Comparison of ENCODE assay signal across 27 cellular contexts in genomic region chr2:202773576-202773975, GRCh38.
A peak's percentile ranks its signal among the peaks of the same experiment; 100 is the strongest.
DNase-seq lines count a peak whose midpoint lies in the region; TF ChIP-seq lines count a peak whose summit lies in the region.
"Had no signal": no experiment of that assay in that cellular context is flagged by ENCODE, and none has a peak within 500 bp of the region (broad histone marks: within the 10 kb centered on the region; RNA-seq: fewer than 3 reads in every experiment).

No MANE protein-coding gene starts in this region.

- POLR2A ChIA-PET in RWPE1 (lab: Yijun Ruan, JAX; ENCODE audit: low non-redundant PET), result no interaction called here

- DNase-seq in LoVo (ENCODE audit: low spot score), result peak; percentile 24
- DNase-seq in adrenal gland, result no peak
- no peak for DNase-seq in mesothelial cell of epicardium (ENCODE audit: low spot score in 2 of 2, unreplicated experiment in 2 of 2)
- DNase-seq in midbrain (lab: John Stamatoyannopoulos, UW), result no peak
- no peak for DNase-seq in RWPE1 (ENCODE audit: low spot score)
- DNase-seq in CD14-positive monocyte (ENCODE audit: low spot score), result no peak
- DNase-seq in cerebellar cortex (ENCODE audit: low spot score), result no peak
- DNase-seq: AML-193; CD4-positive, alpha-beta memory T cell; EL; GDM1; H9; KBM-7; MG63; NCI-H1105 treated with DMSO at 0.1 percent for 48 hours; NCI-H146; NCI-H1930; NCI-H2107; NCI-H774; PC-3 had no signal

- no peak for TF ChIP-seq CTCF in 22Rv1 (IDR thresholded peaks at IDR 0.05)
- TF ChIP-seq CTCF in adrenal gland (IDR thresholded peaks at IDR 0.05), result no peak
- no peak for TF ChIP-seq CTCF in mesothelial cell of epicardium (IDR thresholded peaks at IDR 0.05; ENCODE audit: unreplicated experiment)
- TF ChIP-seq CTCF in RWPE1 (conservative IDR thresholded peaks at IDR 0.05; ENCODE audit: low read depth), result no peak
- no peak for TF ChIP-seq CTCF in CD14-positive monocyte (IDR thresholded peaks at IDR 0.05)

- no peaks in the 10 kb centered on the region for H3K36me3 ChIP-seq in adrenal gland (replicated peaks in 1 of 2)
- H3K36me3 ChIP-seq: MG63, SJSA1 had no signal

- H3K9me3 ChIP-seq in adrenal gland (replicated peaks in 1 of 3), result no peaks in the 10 kb centered on the region
- H3K9me3 ChIP-seq: A549; BLaER1 treated with 17β-estradiol and CSF1 and Interleukin-3, amounts not matched to agents 10 nM and 100 nM; Caco-2; MG63; SJSA1 had no signal

- H3K4me1 ChIP-seq in adrenal gland (replicated peaks in 1 of 2), result peaks cover 13 to 35% of the 10 kb centered on the region in 2 donors
- H3K4me1 ChIP-seq: A549, Caco-2, SJSA1 had no signal

- peaks cover 8% of the 10 kb centered on the region for H3K4me1 Mint-ChIP-seq in mesothelial cell of epicardium
- no peaks in the 10 kb centered on the region for H3K4me1 Mint-ChIP-seq in CD14-positive monocyte
- H3K4me1 Mint-ChIP-seq: CD4-positive, alpha-beta memory T cell; GM23338 had no signal

- H3K9me3 Mint-ChIP-seq in mesothelial cell of epicardium, result no peaks in the 10 kb centered on the region
- H3K9me3 Mint-ChIP-seq in CD14-positive monocyte, result no peaks in the 10 kb centered on the region
- H3K9me3 Mint-ChIP-seq: CD4-positive, alpha-beta memory T cell; GM23338; H9 had no signal

- no peaks in the 10 kb centered on the region for H3K27me3 ChIP-seq in adrenal gland
- H3K27me3 ChIP-seq: BLaER1 treated with 17β-estradiol and CSF1 and Interleukin-3, amounts not matched to agents 10 nM and 100 nM; MG63; SJSA1 had no signal

- H3K27ac ChIP-seq in 22Rv1 (peak overlapping the region; percentile 95), adrenal gland (peak overlapping the region; percentile 37 to 81 (median 59)), RWPE1 (no peak overlapping the region)
- H3K27ac ChIP-seq: A549; BLaER1 treated with 17β-estradiol and CSF1 and Interleukin-3, amounts not matched to agents 10 nM and 100 nM; SJSA1 had no signal

- H3K27ac Mint-ChIP-seq in mesothelial cell of epicardium (peak overlapping the region; percentile 20), CD14-positive monocyte (no peak overlapping the region)
- H3K27ac Mint-ChIP-seq: CD4-positive, alpha-beta memory T cell; GM23338 had no signal

- intact Hi-C loops in adrenal gland (cut with DNase I), result no loop called here
- intact Hi-C loops in CD14-positive monocyte (cut with micrococcal nuclease), result no loop called here

- CTCF ChIA-PET in RWPE1 (lab: Yijun Ruan, JAX), result interaction anchor here (0.7 kb wide), 1 partner anchor 28 kb away, joined by 3 read pairs; no protein-coding TSS in a partner anchor

- H3K4me3 Mint-ChIP-seq in mesothelial cell of epicardium (no peak overlapping the region), CD14-positive monocyte (no peak overlapping the region)
- H3K4me3 Mint-ChIP-seq: CD4-positive, alpha-beta memory T cell; GM23338; H9 had no signal

- peak overlapping the region in 1 of 4 donors; percentile 1 for H3K4me3 ChIP-seq in adrenal gland
- H3K4me3 ChIP-seq: A549; BLaER1 treated with 17β-estradiol and CSF1 and Interleukin-3, amounts not matched to agents 10 nM and 100 nM; GM12878; GM23338; MG63; SJSA1 had no signal

- no peak for TF ChIP-seq POLR2A in adrenal gland (IDR thresholded peaks at IDR 0.05)

- H3K27me3 Mint-ChIP-seq in mesothelial cell of epicardium (ENCODE audit: low read depth), result no peaks in the 10 kb centered on the region
- H3K27me3 Mint-ChIP-seq in CD14-positive monocyte (ENCODE audit: low read depth in 3 of 3), result peaks cover 0 to 2% (median 0%) of the 10 kb centered on the region in 3 donors
- H3K27me3 Mint-ChIP-seq: CD4-positive, alpha-beta memory T cell had no signal

- WGBS in adrenal gland, 4 donors, result 76 to 82% (median 77%) methylated on average over 4 of the region's 4 CpGs

- H3K36me3 Mint-ChIP-seq in mesothelial cell of epicardium (peaks cover 26% of the 10 kb centered on the region), CD14-positive monocyte (peaks cover 37 to 48% of the 10 kb centered on the region in 2 donors)
